8 cellular contexts compared by ENCODE assay signal in genomic region chr7:22082553-22082885, GRCh38.
DNase-seq lines count a peak whose midpoint lies in the region; ATAC-seq and TF ChIP-seq lines count a peak whose summit lies in the region.

No MANE protein-coding gene starts in this region.

- H3K36me3 ChIP-seq in brain microvascular endothelial cell (replicated peaks) (no peaks in the 10 kb centered on the region), lung (ENCODE audit: control insufficient read depth in 2 of 2, insufficient read depth in 2 of 2, low read length in 2 of 2) (no peaks in the 10 kb centered on the region), urinary bladder (ENCODE audit: insufficient read depth) (no peaks in the 10 kb centered on the region)

- WGBS in lung, 2 donors = 9% methylated on average over 10 of the region's 10 CpGs
- 7% methylated on average over 10 of the region's 10 CpGs for WGBS in urinary bladder

- H3K27me3 ChIP-seq in brain microvascular endothelial cell (replicated peaks) (no peaks in the 10 kb centered on the region), lung (ENCODE audit: control insufficient read depth, insufficient read depth) (no peaks in the 10 kb centered on the region)

- no peaks in the 10 kb centered on the region for H3K4me1 ChIP-seq in lung (ENCODE audit: control insufficient read depth in 2 of 2, insufficient read depth in 2 of 2, low read length in 2 of 2)
- H3K4me1 ChIP-seq in urinary bladder (ENCODE audit: insufficient read depth) = no peaks in the 10 kb centered on the region

- H3K4me3 ChIP-seq in brain microvascular endothelial cell (ENCODE audit: low read depth, low read length) (peak overlapping the region; percentile 73), lung (peak overlapping the region; percentile 36), urinary bladder (ENCODE audit: low read depth, low read length) (peak overlapping the region; percentile 64)

- in situ Hi-C loops in brain microvascular endothelial cell (cut with HindIII; ENCODE audit: low pct_ligation_motif_present, low sequenced_read_pairs) = no loop called here

- DNase-seq in brain microvascular endothelial cell = peak; percentile 1
- DNase-seq in lung (ENCODE audit: low spot score) = no peak
- DNase-seq in NCI-H2081 treated with DMSO at 0.1 percent for 48 hours (lab: John Stamatoyannopoulos, UW) = no peak
- DNase-seq in A172 (ENCODE audit: low spot score) = no peak

- H3K9me3 ChIP-seq in lung (ENCODE audit: control insufficient read depth in 2 of 2, insufficient read depth in 1 of 2, low read length in 1 of 2) = no peaks in the 10 kb centered on the region

- ATAC-seq in GM18858 (IDR thresholded peaks at IDR 0.05; ENCODE audit: unreplicated experiment) (peak; percentile 9), HG03280 (IDR thresholded peaks at IDR 0.05; ENCODE audit: unreplicated experiment) (peak; percentile 23), lung (ENCODE audit: insufficient read depth, low FRiP score) (peak; percentile 10), HG02884 (IDR thresholded peaks at IDR 0.05; ENCODE audit: unreplicated experiment) (no peak)

- TF ChIP-seq CTCF in brain microvascular endothelial cell (IDR thresholded peaks at IDR 0.05; ENCODE audit: low read depth, low read length, missing control alignments) = no peak
- TF ChIP-seq CTCF in lung (IDR thresholded peaks at IDR 0.05; ENCODE audit: control extremely low read depth, extremely low read depth) = no peak

- H3K27ac ChIP-seq in brain microvascular endothelial cell = no peak overlapping the region
- H3K27ac ChIP-seq in lung (ENCODE audit: low read depth in 1 of 2, low read length in 1 of 2) = peak overlapping the region in 1 of 2 donors; percentile 90
- H3K27ac ChIP-seq in urinary bladder (ENCODE audit: low read depth) = no peak overlapping the region
